ENCODE assay signal across 8 cellular contexts in genomic region chr5:134411546-134412266, GRCh38. TPM values are rescaled to one million over a fixed set of nuclear protein-coding genes. Genes with fewer than 3 reads are reported as not detected.
DNase-seq lines count a peak whose midpoint lies in the region; ATAC-seq and TF ChIP-seq lines count a peak whose summit lies in the region.

Gene CDKN2AIPNL, minus strand, starts transcription at chr5:134411881. Its CDS starts 27 bp downstream, at chr5:134411854.

- no peaks in the 10 kb centered on the region for H3K9me3 ChIP-seq in BLaER1
- H3K9me3 ChIP-seq in colonic mucosa, result no peaks in the 10 kb centered on the region

- H3K27me3 Mint-ChIP-seq in activated CD4-positive, alpha-beta T cell treated with anti-CD3 and anti-CD28 coated beads, Interleukin-2, amount 10 ng/mL, durations not matched to agents 24 days and 14 days, result no peaks in the 10 kb centered on the region

- H3K27ac ChIP-seq in BLaER1, result peak within 1 kb of the TSS; percentile 87
- peak within 1 kb of the TSS; percentile 30 for H3K27ac ChIP-seq in colonic mucosa

- intact Hi-C loops in activated CD4-positive, alpha-beta T cell treated with anti-CD3 and anti-CD28 coated beads, Interleukin-2, amount 10 ng/mL, durations not matched to agents 24 days and 14 days (cut with micrococcal nuclease), result loop anchor here (1.0 to 10.0 kb wide), 7 partner anchors 25 to 185 kb away; partner anchors contain the start of genes PPP2CA and UBE2B
- intact Hi-C loops in colonic mucosa (cut with DNase I), result loop anchor here (5.0 to 10.0 kb wide), 3 partner anchors 53 to 116 kb away; partner anchors contain the start of gene JADE2

- peak within 1 kb of the TSS; percentile 88 for H3K4me2 ChIP-seq in BLaER1

- peaks cover 21% of the 10 kb centered on the region for H3K4me1 ChIP-seq in BLaER1
- peaks cover 8% of the 10 kb centered on the region for H3K4me1 ChIP-seq in colonic mucosa

- H3K27me3 ChIP-seq in BLaER1, result no peaks in the 10 kb centered on the region
- H3K27me3 ChIP-seq in colonic mucosa, result no peaks in the 10 kb centered on the region

- peak within 1 kb of the TSS; percentile 92 for H3K27ac Mint-ChIP-seq in activated CD4-positive, alpha-beta T cell treated with anti-CD3 and anti-CD28 coated beads, Interleukin-2, amount 10 ng/mL, durations not matched to agents 24 days and 14 days

- peaks cover 29% of the 10 kb centered on the region for H3K36me3 ChIP-seq in BLaER1
- no peaks in the 10 kb centered on the region for H3K36me3 ChIP-seq in colonic mucosa

- DNase-seq in NCI-H510A treated with DMSO at 0.1 percent for 48 hours (lab: John Stamatoyannopoulos, UW) (peak; percentile 88), colonic mucosa (peak; percentile 94), left kidney (ENCODE audit: low read depth, low spot score) (peak; percentile 97)
- DNase-seq in activated CD4-positive, alpha-beta T cell treated with anti-CD3 and anti-CD28 coated beads, Interleukin-2, amount 10 ng/mL, durations not matched to agents 24 days and 14 days, result peak; percentile 97
- peak; percentile 90 to 91 for DNase-seq in stimulated activated CD4-positive, alpha-beta T cell treated with anti-CD3 and anti-CD28 coated beads, Interleukin-2, amount 100 ng/mL, for 24 hours

- H3K36me3 Mint-ChIP-seq in activated CD4-positive, alpha-beta T cell treated with anti-CD3 and anti-CD28 coated beads, Interleukin-2, amount 10 ng/mL, durations not matched to agents 24 days and 14 days (ENCODE audit: low read depth), result peaks cover 6% of the 10 kb centered on the region

- peaks cover 24% of the 10 kb centered on the region for H3K4me1 Mint-ChIP-seq in activated CD4-positive, alpha-beta T cell treated with anti-CD3 and anti-CD28 coated beads, Interleukin-2, amount 10 ng/mL, durations not matched to agents 24 days and 14 days

- H3K9ac ChIP-seq in BLaER1 (peak within 1 kb of the TSS; percentile 92), colonic mucosa (ENCODE audit: low read depth in 2 of 2, low read length in 2 of 2) (peak within 1 kb of the TSS; percentile 91 to 93)

- peak; percentile 55 for TF ChIP-seq CTCF in colonic mucosa (IDR thresholded peaks at IDR 0.05)

- no peaks in the 10 kb centered on the region for H3K9me3 Mint-ChIP-seq in activated CD4-positive, alpha-beta T cell treated with anti-CD3 and anti-CD28 coated beads, Interleukin-2, amount 10 ng/mL, durations not matched to agents 24 days and 14 days

- H3K4me3 Mint-ChIP-seq in activated CD4-positive, alpha-beta T cell treated with anti-CD3 and anti-CD28 coated beads, Interleukin-2, amount 10 ng/mL, durations not matched to agents 24 days and 14 days, result peak within 1 kb of the TSS; percentile 98

- ATAC-seq in HG03432 (IDR thresholded peaks at IDR 0.05; ENCODE audit: unreplicated experiment), result peak; percentile 96

- TF ChIP-seq POLR2A in GM19193 (IDR thresholded peaks at IDR 0.05; ENCODE audit: extremely low read depth, insufficient read depth, insufficient read length), result peak; percentile 85

- H4K20me1 ChIP-seq in BLaER1, result peaks cover 8% of the 10 kb centered on the region

- H3K4me3 ChIP-seq in BLaER1 (peak within 1 kb of the TSS; percentile 95), colonic mucosa (peak within 1 kb of the TSS; percentile 86)

RNA-seq across cellular contexts. Expression of gene CDKN2AIPNL, which starts in this region (rescaled TPM):
- 32.0 and 34.3 TPM in 2 replicates for total RNA-seq in activated CD4-positive, alpha-beta T cell treated with anti-CD3 and anti-CD28 coated beads, Interleukin-2, amount 10 ng/mL, durations not matched to agents 24 days and 14 days
- 10 to 100 TPM; 14.5 to 26.3 TPM for total RNA-seq in colonic mucosa

Comparison
In these comparisons a context has a peak if more than half of its experiments do, and no peak if none do; other contexts are left out.
1. Peak in every context shown above with its lines: DNase-seq, ATAC-seq, H3K4me3 ChIP-seq and H3K27ac ChIP-seq.